1 cellular context compared by ENCODE assay signal in genomic region chr20:44468044-44468782, GRCh38.
TF ChIP-seq lines count a peak whose summit lies in the region.

No MANE protein-coding gene starts in this region.

TF ChIP-seq in HepG2, 621 proteins besides CTCF, POLR2A, EP300 and RAD21:
- TF ChIP-seq PREB (CRISPR knock-in tag; IDR thresholded peaks at IDR 0.05): no peak
- TF ChIP-seq TBP (CRISPR knock-in tag; IDR thresholded peaks at IDR 0.05): no peak
- peak; percentile 10 for TF ChIP-seq TEAD3 (CRISPR knock-in tag; optimal IDR thresholded peaks at IDR 0.05; ENCODE audit: borderline replicate concordance)
- peak; percentile 91 for TF ChIP-seq ZNF629 (CRISPR knock-in tag; conservative IDR thresholded peaks at IDR 0.05)
- TF ChIP-seq KAT8 (CRISPR knock-in tag; IDR thresholded peaks at IDR 0.05): no peak
- 0 out of 2 replicates have a peak, but pooled peaks have one; percentile 25 for TF ChIP-seq KDM1A (CRISPR knock-in tag; IDR thresholded peaks at IDR 0.05)
- TF ChIP-seq MXI1 (IDR thresholded peaks at IDR 0.05; ENCODE audit: borderline replicate concordance, low read depth, low read length): no peak
- no peak for TF ChIP-seq MTERF4 (CRISPR knock-in tag; IDR thresholded peaks at IDR 0.05)
- no peak for TF ChIP-seq ZBTB8A (CRISPR knock-in tag; IDR thresholded peaks at IDR 0.05; ENCODE audit: borderline replicate concordance, low read depth)
- no peak for TF ChIP-seq TOE1 (CRISPR knock-in tag; IDR thresholded peaks at IDR 0.05)
- 0 out of 2 replicates have a peak, but pooled peaks have one; percentile 25 for TF ChIP-seq ZNF225 (CRISPR knock-in tag; IDR thresholded peaks at IDR 0.05)
- peak; percentile 51; the same call in 1 of the 2 replicates for TF ChIP-seq CHD4 (IDR thresholded peaks at IDR 0.05; ENCODE audit: borderline replicate concordance, low read length)
- TF ChIP-seq ZFAT (CRISPR knock-in tag; conservative IDR thresholded peaks at IDR 0.05): no peak
- no peak for TF ChIP-seq RELA (CRISPR knock-in tag; IDR thresholded peaks at IDR 0.05)
- no peak for TF ChIP-seq ZNF878 (CRISPR knock-in tag; IDR thresholded peaks at IDR 0.05)
- TF ChIP-seq KLF11 (CRISPR knock-in tag; IDR thresholded peaks at IDR 0.05): no peak
- TF ChIP-seq MLXIP (CRISPR knock-in tag; IDR thresholded peaks at IDR 0.05; ENCODE audit: borderline replicate concordance): no peak
- no peak for TF ChIP-seq NAIF1 (CRISPR knock-in tag; IDR thresholded peaks at IDR 0.05; ENCODE audit: borderline replicate concordance)
- TF ChIP-seq ZMYM3 (CRISPR knock-in tag; IDR thresholded peaks at IDR 0.05): peak; percentile 60
- TF ChIP-seq NFRKB (IDR thresholded peaks at IDR 0.05): no peak
- TF ChIP-seq TFAP4 (IDR thresholded peaks at IDR 0.05; ENCODE audit: borderline replicate concordance, low read depth): no peak
